Comparison of ENCODE assay signal across 7 cellular contexts in genomic region chr13:86848716-86849115, GRCh38.
"Had no signal": no experiment of that assay in that cellular context is flagged by ENCODE, and none has a peak within 500 bp of the region (broad histone marks: within the 10 kb centered on the region; RNA-seq: fewer than 3 reads in every experiment).

No MANE protein-coding gene starts in this region.

- H3K36me3 Mint-ChIP-seq: IgD-negative memory B cell had no signal

- H3K4me1 Mint-ChIP-seq: IgD-negative memory B cell had no signal

- FAIRE-seq: HTR-8/SVneo, K562 had no signal

- H3K27ac Mint-ChIP-seq: IgD-negative memory B cell had no signal

- H3K27me3 Mint-ChIP-seq: IgD-negative memory B cell had no signal

- H3K27ac ChIP-seq: HL-60 had no signal

- DNase-seq: IMR-90, KBM-7, KG1 had no signal

- ATAC-seq: K562 had no signal

- H3K4me3 Mint-ChIP-seq: IgD-negative memory B cell had no signal

- H3K4me3 ChIP-seq: K562 had no signal
